In genomic region chr22:24920029-24920428, GRCh38 we compare ENCODE assay signal across 1 cellular context.
A peak's percentile ranks its signal among the peaks of the same experiment; 100 is the strongest.
TF ChIP-seq lines count a peak whose summit lies in the region.

No MANE protein-coding gene starts in this region.

TF ChIP-seq in IMR-90, 13 proteins besides CTCF, POLR2A, EP300 and RAD21:
- TF ChIP-seq USF2 (IDR thresholded peaks at IDR 0.05; ENCODE audit: low read depth, low read length) (no peak), MAFK (IDR thresholded peaks at IDR 0.05; ENCODE audit: low read depth, low read length) (peak; percentile 48)
